In genomic region chr3:45597581-45597980, GRCh38 we compare ENCODE assay signal across 9 cellular contexts. TPM values are rescaled to one million over a fixed set of nuclear protein-coding genes. Genes with fewer than 3 reads are reported as not detected.
DNase-seq lines count a peak whose midpoint lies in the region; ATAC-seq and TF ChIP-seq lines count a peak whose summit lies in the region.
"Had no signal": no experiment of that assay in that cellular context is flagged by ENCODE, and none has a peak within 500 bp of the region (broad histone marks: within the 10 kb centered on the region; RNA-seq: fewer than 3 reads in every experiment).

No MANE protein-coding gene starts in this region.

- H4K20me1 ChIP-seq in DND-41 (ENCODE audit: insufficient read depth, low read length) (peaks cover 68% of the 10 kb centered on the region), PC-9 (ENCODE audit: insufficient read depth) (peaks cover 18% of the 10 kb centered on the region)

- no TSS peak for BruUV-seq in PC-9 (replicated peaks; lab: Mats Ljungman, UMichigan)

- TF ChIP-seq CTCF in DND-41 (IDR thresholded peaks at IDR 0.05; ENCODE audit: borderline replicate concordance, extremely low read depth, low read length, poor library complexity, severe bottlenecking) (no peak), PC-9 (conservative IDR thresholded peaks at IDR 0.05) (no peak)

- peak overlapping the region; percentile 62 for H3K27ac ChIP-seq in DND-41 (ENCODE audit: low read length)
- H3K27ac ChIP-seq in PC-9, result no peak overlapping the region
- no peak overlapping the region for H3K27ac ChIP-seq in duodenal mucosa (ENCODE audit: low read depth, low read length)
- H3K27ac ChIP-seq in rectal smooth muscle tissue (ENCODE audit: low read depth, low read length), result no peak overlapping the region

- CTCF ChIA-PET in PC-9 (lab: Charles Lee), result interaction anchor here (0.7 kb wide), 1 partner anchor 62 kb away, joined by 3 read pairs; no protein-coding TSS in a partner anchor

- peak overlapping the region; percentile 88 for H3K9ac ChIP-seq in DND-41 (ENCODE audit: low read depth, low read length)
- peak overlapping the region; percentile 18 to 48 for H3K9ac ChIP-seq in duodenal mucosa (ENCODE audit: low read depth in 1 of 2, low read length in 2 of 2)
- H3K9ac ChIP-seq in rectal smooth muscle tissue (ENCODE audit: low read length), result no peak overlapping the region

- H3K4me2 ChIP-seq in DND-41 (ENCODE audit: insufficient read depth, low read length) (peak overlapping the region; percentile 95), PC-9 (peak overlapping the region; percentile 95)

- H3K4me1 ChIP-seq in DND-41 (ENCODE audit: insufficient read depth, low read length), result peaks cover 87% of the 10 kb centered on the region
- H3K4me1 ChIP-seq in PC-9 (replicated peaks; ENCODE audit: insufficient read depth), result peaks cover 39% of the 10 kb centered on the region
- peaks cover 60 to 65% of the 10 kb centered on the region in 2 donors for H3K4me1 ChIP-seq in duodenal mucosa (ENCODE audit: control insufficient read depth in 1 of 2, insufficient read depth in 2 of 2, low read length in 2 of 2)
- H3K4me1 ChIP-seq in rectal smooth muscle tissue (ENCODE audit: control insufficient read depth, insufficient read depth, low read length), result peaks cover 36% of the 10 kb centered on the region

- intact Hi-C loops in PC-9 (cut with micrococcal nuclease; ENCODE audit: unreplicated experiment), result no loop called here

- DNase-seq in DND-41, result no peak
- no peak for DNase-seq in PC-9
- DNase-seq in SHP77 (lab: John Stamatoyannopoulos, UW), result no peak
- DNase-seq in NK-92 treated with Interleukin-12 subunit alpha and Interleukin-12 subunit beta, amount 100 ng/mL, for 24 hours (lab: John Stamatoyannopoulos, UW), result no peak
- no peak for DNase-seq in kidney glomerular epithelial cell (lab: John Stamatoyannopoulos, UW)
- DNase-seq: NCI-H510A had no signal

- POLR2A ChIA-PET in PC-9 (lab: Charles Lee; ENCODE audit: unreplicated experiment), result interaction anchor here (0.7 kb wide), 1 partner anchor 20 kb away, joined by 4 read pairs; no protein-coding TSS in a partner anchor

- H3K36me3 ChIP-seq in DND-41 (ENCODE audit: insufficient read depth, low read length) (peaks cover 55% of the 10 kb centered on the region), PC-9 (ENCODE audit: low read depth) (no peaks in the 10 kb centered on the region; the same call in 1 of the 2 replicates), duodenal mucosa (ENCODE audit: control insufficient read depth in 1 of 2, insufficient read depth in 2 of 2, low read length in 2 of 2) (peaks cover 3 to 10% of the 10 kb centered on the region in 2 donors), rectal smooth muscle tissue (ENCODE audit: control insufficient read depth, insufficient read depth, low read length) (peaks cover 2% of the 10 kb centered on the region)

- ATAC-seq in DND-41 (ENCODE audit: insufficient read depth, low read depth) (no peak), GM18868 (IDR thresholded peaks at IDR 0.05; ENCODE audit: unreplicated experiment) (no peak)

- H3K9me3 ChIP-seq in DND-41 (ENCODE audit: insufficient read depth, low read length, severe bottlenecking), result no peaks in the 10 kb centered on the region
- no peaks in the 10 kb centered on the region for H3K9me3 ChIP-seq in PC-9 (ENCODE audit: insufficient read depth, low read depth)
- no peaks in the 10 kb centered on the region for H3K9me3 ChIP-seq in duodenal mucosa (ENCODE audit: control insufficient read depth in 1 of 2, low read length in 2 of 2)

- no peaks in the 10 kb centered on the region; the same call in 1 of the 2 replicates for H3F3A ChIP-seq in PC-9 (ENCODE audit: insufficient read depth, low read depth)

- H2AFZ ChIP-seq in DND-41 (ENCODE audit: low read depth, low read length), result no peak overlapping the region
- H2AFZ ChIP-seq in PC-9, result no peak overlapping the region

- H3K9me2 ChIP-seq in PC-9 (ENCODE audit: insufficient read depth), result no peaks in the 10 kb centered on the region

- no peaks in the 10 kb centered on the region for H3K27me3 ChIP-seq in DND-41 (ENCODE audit: insufficient read depth, low read length, poor library complexity)
- no peaks in the 10 kb centered on the region for H3K27me3 ChIP-seq in PC-9 (ENCODE audit: insufficient read depth, low read depth)
- no peaks in the 10 kb centered on the region for H3K27me3 ChIP-seq in duodenal mucosa (ENCODE audit: control insufficient read depth in 1 of 2, insufficient read depth in 2 of 2, low read length in 2 of 2)
- H3K27me3 ChIP-seq in rectal smooth muscle tissue (ENCODE audit: control insufficient read depth, insufficient read depth, low read length), result no peaks in the 10 kb centered on the region

- peak overlapping the region in 1 of 2 experiments; percentile 84; a peak in 3 of 4 replicates for H3K4me3 ChIP-seq in DND-41 (ENCODE audit: low read depth in 1 of 2, low read length in 2 of 2)
- peak overlapping the region; percentile 64; the same call in 1 of the 2 replicates for H3K4me3 ChIP-seq in PC-9
- H3K4me3 ChIP-seq in duodenal mucosa (ENCODE audit: low read depth in 1 of 2, low read length in 2 of 2), result peak overlapping the region in 1 of 2 donors; percentile 65
- H3K4me3 ChIP-seq in rectal smooth muscle tissue (ENCODE audit: low read length), result peak overlapping the region; percentile 47

- H3K79me2 ChIP-seq in DND-41 (ENCODE audit: insufficient read depth, low read length) (peaks cover 92% of the 10 kb centered on the region), PC-9 (ENCODE audit: low read depth) (peaks cover 75% of the 10 kb centered on the region)

RNA-seq across cellular contexts. Expression of gene LIMD1, which starts 3.0 kb away (rescaled TPM):
- 32.4 and 32.9 TPM in 2 replicates for total RNA-seq in PC-9 (2021)
